In the genomic region with DNA sequence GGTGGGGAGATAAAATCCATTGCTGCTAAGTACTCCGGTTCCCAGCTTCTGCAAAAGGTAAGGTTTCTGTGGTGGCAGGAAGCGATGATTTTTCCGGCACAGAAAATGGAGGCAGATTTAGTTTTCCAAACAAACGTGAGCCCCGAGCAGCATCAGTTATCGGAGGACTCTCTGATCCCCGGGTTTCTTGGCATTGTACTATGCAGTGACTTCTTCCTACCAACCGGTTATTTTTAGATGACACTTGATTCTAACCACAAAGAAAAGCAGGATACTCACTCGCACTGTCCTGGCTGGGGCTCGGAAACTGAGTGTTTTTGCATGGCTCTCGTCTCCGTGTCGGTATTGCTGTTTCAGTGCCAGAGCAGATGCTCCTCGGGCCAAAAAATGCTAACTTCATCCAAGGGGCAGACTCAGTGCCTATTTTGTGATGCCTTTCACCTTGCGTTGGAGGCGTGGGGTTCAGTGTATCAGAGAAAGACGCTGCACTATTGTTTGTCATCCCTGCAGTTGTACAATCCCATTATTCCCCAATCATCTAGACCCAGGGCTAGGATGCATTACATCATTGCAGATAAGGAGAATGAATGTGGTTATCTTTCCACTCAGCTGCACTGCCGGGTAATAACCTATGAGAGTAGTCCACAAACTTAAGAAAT, we compare ENCODE assay signal across 12 cellular contexts. TPM values are rescaled to one million over a fixed set of nuclear protein-coding genes. Genes with fewer than 3 reads are reported as not detected.
DNase-seq lines count a peak whose midpoint lies in the region; ATAC-seq, FAIRE-seq and TF ChIP-seq lines count a peak whose summit lies in the region.
"Had no signal": no experiment of that assay in that cellular context is flagged by ENCODE, and none has a peak within 500 bp of the region (broad histone marks: within the 10 kb centered on the region; RNA-seq: fewer than 3 reads in every experiment).

No MANE protein-coding gene starts in this region.

- no peak for DNase-seq in stimulated activated naive CD8-positive, alpha-beta T cell treated with anti-CD3 and anti-CD28 coated beads, Interleukin-15, Interleukin-2, amounts not matched to agents 100 U/mL and 50 U/mL, for 24 hours
- DNase-seq in stimulated activated CD8-positive, alpha-beta memory T cell treated with anti-CD3 and anti-CD28 coated beads, Interleukin-4, amount 100 ng/mL, for 48 hours, result no peak
- DNase-seq in dedifferentiated amniotic fluid mesenchymal stem cell (ENCODE audit: extremely low spot score) (no peak), GM12892 (ENCODE audit: insufficient read length) (no peak)
- DNase-seq: activated CD4-positive, alpha-beta T cell treated with anti-CD3 and anti-CD28 coated beads, Interleukin-2, amount 50 U/mL, for 1 hour; CD4-positive, CD25-positive, alpha-beta regulatory T cell; cerebellar nuclear complex; mucosa of descending colon had no signal

- no peaks in the 10 kb centered on the region for H3K4me1 ChIP-seq in endocrine pancreas (ENCODE audit: control insufficient read depth, insufficient read depth, low read length)
- peaks cover 15% of the 10 kb centered on the region for H3K4me1 ChIP-seq in muscle layer of colon (ENCODE audit: insufficient read depth, low read length)

- TF ChIP-seq POLR2A in GM12892 (IDR thresholded peaks at IDR 0.05; ENCODE audit: low read depth, low read length), result no peak

- H3K27me3 ChIP-seq in endocrine pancreas (ENCODE audit: control insufficient read depth, insufficient read depth, low read length), result peaks cover 9% of the 10 kb centered on the region
- H3K27me3 ChIP-seq in muscle layer of colon (ENCODE audit: control insufficient read depth in 1 of 2, insufficient read depth in 2 of 2, low read length in 2 of 2), result peaks cover 0 to 18% of the 10 kb centered on the region in 2 donors

- no peak overlapping the region for H3K27ac Mint-ChIP-seq in stimulated activated naive CD8-positive, alpha-beta T cell treated with anti-CD3 and anti-CD28 coated beads, Interleukin-15, Interleukin-2, amounts not matched to agents 100 ng/mL and 50 ng/mL, for 24 hours
- H3K27ac Mint-ChIP-seq: CD4-positive, CD25-positive, alpha-beta regulatory T cell had no signal

- peak overlapping the region; percentile 46 for H3K27ac ChIP-seq in muscle layer of colon (ENCODE audit: low read depth, low read length)

- H3K9ac ChIP-seq in endocrine pancreas (ENCODE audit: control insufficient read depth, insufficient read depth, low read length), result peak overlapping the region; percentile 44
- H3K9ac ChIP-seq in muscle layer of colon (ENCODE audit: low read length), result peak overlapping the region; percentile 57

- H3K4me3 Mint-ChIP-seq in stimulated activated naive CD8-positive, alpha-beta T cell treated with anti-CD3 and anti-CD28 coated beads, Interleukin-15, Interleukin-2, amounts not matched to agents 100 ng/mL and 50 ng/mL, for 24 hours, result peak overlapping the region; percentile 26

- peaks cover 45% of the 10 kb centered on the region for H3K27me3 Mint-ChIP-seq in stimulated activated naive CD8-positive, alpha-beta T cell treated with anti-CD3 and anti-CD28 coated beads, Interleukin-15, Interleukin-2, amounts not matched to agents 100 ng/mL and 50 ng/mL, for 24 hours

- no peak for ATAC-seq in stimulated activated naive CD8-positive, alpha-beta T cell treated with anti-CD3 and anti-CD28 coated beads, Interleukin-15, Interleukin-2, amounts not matched to agents 100 U/mL and 50 U/mL, for 24 hours
- no peak for ATAC-seq in GM18867 (IDR thresholded peaks at IDR 0.05; ENCODE audit: unreplicated experiment)
- ATAC-seq: mucosa of descending colon had no signal

- FAIRE-seq in GM12892 (lab: Jason Lieb, UNC), result no peak

- H3K4me3 ChIP-seq in endocrine pancreas (ENCODE audit: control insufficient read depth, insufficient read depth, low read length) (peak overlapping the region; percentile 29), muscle layer of colon (ENCODE audit: low read depth in 1 of 2, low read length in 2 of 2) (peak overlapping the region; percentile 54 to 78)
- H3K4me3 ChIP-seq: mucosa of descending colon had no signal

- no peaks in the 10 kb centered on the region for H3K36me3 ChIP-seq in endocrine pancreas (ENCODE audit: control insufficient read depth, insufficient read depth, low read length)
- H3K36me3 ChIP-seq in muscle layer of colon (ENCODE audit: insufficient read depth, low read length), result no peaks in the 10 kb centered on the region

- no peaks in the 10 kb centered on the region for H3K9me3 ChIP-seq in endocrine pancreas (ENCODE audit: control insufficient read depth, low read length)
- H3K9me3 ChIP-seq in muscle layer of colon (ENCODE audit: low read length), result no peaks in the 10 kb centered on the region
- H3K9me3 ChIP-seq: mucosa of descending colon had no signal

- H3K9me3 Mint-ChIP-seq in stimulated activated naive CD8-positive, alpha-beta T cell treated with anti-CD3 and anti-CD28 coated beads, Interleukin-15, Interleukin-2, amounts not matched to agents 100 ng/mL and 50 ng/mL, for 24 hours, result no peaks in the 10 kb centered on the region

- H3K36me3 Mint-ChIP-seq in stimulated activated naive CD8-positive, alpha-beta T cell treated with anti-CD3 and anti-CD28 coated beads, Interleukin-15, Interleukin-2, amounts not matched to agents 100 ng/mL and 50 ng/mL, for 24 hours (ENCODE audit: low read depth), result no peaks in the 10 kb centered on the region
- H3K36me3 Mint-ChIP-seq: CD4-positive, CD25-positive, alpha-beta regulatory T cell had no signal

- peaks cover 4% of the 10 kb centered on the region for H3K4me1 Mint-ChIP-seq in stimulated activated naive CD8-positive, alpha-beta T cell treated with anti-CD3 and anti-CD28 coated beads, Interleukin-15, Interleukin-2, amounts not matched to agents 100 ng/mL and 50 ng/mL, for 24 hours (ENCODE audit: low read depth)

RNA-seq across cellular contexts. Expression of a gene that starts 1.3 kb away (rescaled TPM):
- not detected for polyA plus RNA-seq in GM12892 (2012; ENCODE audit: missing spikeins)
- polyA plus RNA-seq: CD4-positive, CD25-positive, alpha-beta regulatory T cell had no signal
